In the genomic region with DNA sequence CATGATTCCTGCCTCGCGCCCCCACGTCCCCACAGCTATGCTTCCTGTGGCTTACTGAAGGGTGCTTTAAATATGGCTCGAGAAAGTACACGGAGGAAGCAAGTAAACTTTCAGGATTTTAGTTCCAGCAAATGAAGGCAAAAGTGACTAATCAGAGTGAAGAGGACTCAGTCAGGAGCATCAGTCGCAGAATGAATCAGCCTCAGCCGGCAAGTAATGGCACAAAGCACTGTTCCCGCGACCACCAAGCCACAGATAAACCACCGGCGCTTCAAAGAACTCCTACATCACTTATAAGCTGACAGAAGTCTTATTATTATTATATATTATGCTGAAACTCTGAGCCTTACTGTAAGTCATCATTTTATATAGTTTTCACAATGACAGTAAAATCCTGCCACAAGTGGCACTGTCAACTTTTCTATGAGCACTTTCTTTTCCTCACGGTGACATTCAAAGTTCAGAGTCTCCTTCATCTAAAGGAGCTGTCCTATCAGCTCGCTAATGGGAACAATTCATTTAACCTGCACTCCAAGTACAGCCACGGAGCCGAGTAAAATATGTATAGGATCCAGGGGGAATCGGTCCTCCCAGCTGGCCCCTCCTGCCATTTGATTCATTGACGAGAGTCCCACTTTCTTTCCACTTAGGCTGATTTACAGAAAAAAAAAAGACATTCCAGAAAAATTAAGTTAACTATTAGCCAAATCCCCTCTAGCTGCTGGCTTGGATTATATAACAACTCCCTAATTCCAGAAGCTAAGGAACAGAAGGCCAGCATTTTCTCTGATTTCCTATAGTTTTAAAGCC, we compare ENCODE assay signal across 1 cellular context.
TF ChIP-seq lines count a peak whose summit lies in the region.

No MANE protein-coding gene starts in this region.

TF ChIP-seq in SK-N-SH, 30 proteins besides CTCF, POLR2A, EP300 and RAD21 (continued from another document):
- TF ChIP-seq NRF1 (IDR thresholded peaks at IDR 0.05; ENCODE audit: low read depth, low read length) (no peak), POLR2AphosphoS5 (IDR thresholded peaks at IDR 0.05; ENCODE audit: low read depth, low read length) (no peak), SMC3 (IDR thresholded peaks at IDR 0.05; ENCODE audit: low read depth, low read length) (no peak)
